ENCODE assay signal across 8 cellular contexts in the genomic region with DNA sequence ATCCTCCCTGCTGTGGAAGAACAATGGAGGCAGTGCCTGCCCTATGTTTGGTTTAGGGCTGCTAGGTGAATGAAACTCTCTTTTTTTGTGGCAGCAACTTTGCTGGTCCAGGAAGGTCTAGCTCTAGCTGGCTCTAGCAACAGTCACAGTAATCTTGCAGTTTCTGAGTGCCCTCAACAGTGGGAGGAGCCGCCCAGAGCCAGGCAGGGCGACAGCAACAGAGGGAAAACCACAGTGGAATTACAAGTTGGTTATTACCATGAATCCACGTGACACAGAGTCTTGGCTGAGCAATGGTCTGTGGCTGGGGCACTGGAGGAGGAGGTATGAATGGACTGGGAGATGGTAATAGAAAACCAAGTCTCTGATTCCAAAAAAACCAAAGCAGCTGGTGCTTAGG. TPM values are rescaled to one million over a fixed set of nuclear protein-coding genes. Genes with fewer than 3 reads are reported as not detected.
DNase-seq lines count a peak whose midpoint lies in the region; ATAC-seq and TF ChIP-seq lines count a peak whose summit lies in the region.

No MANE protein-coding gene starts in this region.

- H3K27me3 Mint-ChIP-seq in T-cell: no peaks in the 10 kb centered on the region
- H3K27me3 Mint-ChIP-seq in neural crest cell (ENCODE audit: low read depth): no peaks in the 10 kb centered on the region

- no peak for TF ChIP-seq CTCF in neural crest cell (conservative IDR thresholded peaks at IDR 0.05)

- peak; percentile 63 for DNase-seq in HT-29 (ENCODE audit: low spot score)
- peak in 2 of 34 experiments; percentile 20 to 23 for DNase-seq in T-cell
- no peak for DNase-seq in neural crest cell (ENCODE audit: low read depth, low spot score)
- no peak for DNase-seq in NCI-H1694 (lab: John Stamatoyannopoulos, UW)
- no peak for DNase-seq in NK-92 treated with Interleukin-12 subunit alpha and Interleukin-12 subunit beta, amount 100 ng/mL, for 24 hours (lab: John Stamatoyannopoulos, UW)

- POLR2A ChIA-PET in T-cell (lab: Charles Lee): interaction anchor here in 1 of 2 donors (0.6 kb wide), 1 partner anchor 163 kb away, joined by 3 read pairs; no protein-coding TSS in a partner anchor

- CTCF ChIA-PET in T-cell (lab: Charles Lee): no interaction called here

- H3K4me1 Mint-ChIP-seq in T-cell: peaks cover 50 to 60% (median 55%) of the 10 kb centered on the region in 3 donors
- H3K4me1 Mint-ChIP-seq in neural crest cell: peaks cover 24% of the 10 kb centered on the region

- peak overlapping the region; percentile 86 to 88 for H3K27ac Mint-ChIP-seq in T-cell
- peak overlapping the region; percentile 43 for H3K27ac Mint-ChIP-seq in neural crest cell (ENCODE audit: unreplicated experiment)

- H3K36me3 Mint-ChIP-seq in T-cell (peaks cover 30% of the 10 kb centered on the region), neural crest cell (ENCODE audit: low read depth) (peaks cover 2% of the 10 kb centered on the region)

- peak; percentile 27 for ATAC-seq in GM18498 (IDR thresholded peaks at IDR 0.05; ENCODE audit: unreplicated experiment)
- peak; percentile 27 to 46 (median 39) for ATAC-seq in T-cell (replicated peaks in 1 of 4)
- ATAC-seq in esophagus mucosa: peak; percentile 42
- no peak for ATAC-seq in GM21619 (IDR thresholded peaks at IDR 0.05; ENCODE audit: unreplicated experiment)

- H3K9me3 Mint-ChIP-seq in T-cell (no peaks in the 10 kb centered on the region), neural crest cell (no peaks in the 10 kb centered on the region)

- H3K4me3 Mint-ChIP-seq in T-cell (peak overlapping the region in 2 of 3 donors; percentile 7 to 56), neural crest cell (no peak overlapping the region)

RNA-seq across cellular contexts. Expression of a gene that starts 10.3 kb away (rescaled TPM):
- not detected in 2 replicates for total RNA-seq in HT-29 (2014; rRNA removed; shearing (Covaris generic))
- total RNA-seq in T-cell (under 1 TPM in 2 of 5 donors, not detected in 3; 0.13 to 0.18 TPM), esophagus mucosa (not detected), neural crest cell (0.16 and 0.40 TPM in 2 replicates)

RNA-seq across cellular contexts. Expression of a gene that starts 11.8 kb away (rescaled TPM):
- total RNA-seq in HT-29 (2014; rRNA removed; shearing (Covaris generic)): 49.6 and 51.9 TPM in 2 replicates
- total RNA-seq in T-cell (10 to 100 TPM; 41.1 to 75.5 (median 61.1) TPM), esophagus mucosa (20.8 TPM), neural crest cell (41.9 and 43.6 TPM in 2 replicates)

RNA-seq across cellular contexts. Expression of a gene that starts 20.4 kb away (rescaled TPM):
- total RNA-seq in HT-29 (2014; rRNA removed; shearing (Covaris generic)): 9.1 and 9.7 TPM in 2 replicates
- 10 to 100 TPM; 38.2 to 63.0 (median 41.7) TPM for total RNA-seq in T-cell
- total RNA-seq in esophagus mucosa: 6.3 TPM
- total RNA-seq in neural crest cell: 0.50 TPM in 1 of 2 replicates, not detected in the other

RNA-seq across cellular contexts. Expression of a gene that starts 21.8 kb away (rescaled TPM):
- 127 and 141 TPM in 2 replicates for total RNA-seq in HT-29 (2014; rRNA removed; shearing (Covaris generic))
- total RNA-seq in T-cell: 10 to 100 TPM; 72.3 to 85.9 (median 79.3) TPM
- total RNA-seq in esophagus mucosa: 63.8 TPM
- total RNA-seq in neural crest cell: 97.6 and 99.0 TPM in 2 replicates

RNA-seq across cellular contexts. Expression of a gene that starts 34.7 kb away (rescaled TPM):
- total RNA-seq in HT-29 (2014; rRNA removed; shearing (Covaris generic)): 0.08 and 0.37 TPM in 2 replicates
- total RNA-seq in T-cell (1 to 10 TPM in 1 of 5 donors, under 1 TPM in 4; 0.16 to 1.0 (median 0.46) TPM), esophagus mucosa (0.44 TPM), neural crest cell (1.3 and 1.7 TPM in 2 replicates)
